ENCODE assay signal across 2 cellular contexts in the genomic region with DNA sequence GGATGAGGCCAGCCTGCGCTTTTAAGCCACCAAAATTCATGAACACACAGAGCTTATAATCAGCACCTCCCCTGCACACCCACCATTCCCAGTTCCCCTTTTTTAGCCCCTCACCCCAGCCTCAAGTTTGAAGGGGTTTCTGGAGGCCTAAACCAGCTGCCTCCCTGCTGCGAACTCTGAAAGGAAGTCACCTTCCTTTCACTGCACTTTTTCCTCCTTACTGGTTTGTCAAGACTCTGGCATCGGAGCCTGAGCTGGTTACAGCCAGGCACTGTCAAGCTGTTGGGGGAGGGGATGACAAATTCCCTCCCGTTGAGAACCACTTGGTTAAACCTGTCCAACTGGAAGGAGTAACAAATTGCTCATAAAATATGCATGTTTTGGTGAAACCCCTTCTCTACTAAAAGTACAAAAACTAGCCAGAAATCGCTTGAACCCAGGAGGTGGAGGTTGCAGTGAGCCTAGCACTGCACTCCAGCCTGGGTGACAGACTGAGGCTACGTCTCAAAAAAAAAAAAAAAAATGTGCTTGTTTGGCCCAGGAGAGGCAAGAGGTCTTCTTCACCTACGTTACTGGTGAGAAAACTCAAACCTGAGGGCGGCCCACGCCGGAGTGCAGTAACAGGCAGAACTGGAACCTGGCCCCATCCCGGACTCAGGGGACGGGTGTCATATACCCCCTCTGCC.
A peak's percentile ranks its signal among the peaks of the same experiment; 100 is the strongest.
TF ChIP-seq lines count a peak whose summit lies in the region.

No MANE protein-coding gene starts in this region.

TF ChIP-seq in WTC11, 78 proteins besides CTCF, POLR2A, EP300 and RAD21:
- TF ChIP-seq ELF4 (CRISPR knock-in tag; IDR thresholded peaks at IDR 0.05; ENCODE audit: low read depth): no peak
- TF ChIP-seq NFE2L1 (CRISPR knock-in tag; IDR thresholded peaks at IDR 0.05): 0 out of 2 replicates have a peak, but pooled peaks have one; percentile 33
- TF ChIP-seq, protein P1, sequence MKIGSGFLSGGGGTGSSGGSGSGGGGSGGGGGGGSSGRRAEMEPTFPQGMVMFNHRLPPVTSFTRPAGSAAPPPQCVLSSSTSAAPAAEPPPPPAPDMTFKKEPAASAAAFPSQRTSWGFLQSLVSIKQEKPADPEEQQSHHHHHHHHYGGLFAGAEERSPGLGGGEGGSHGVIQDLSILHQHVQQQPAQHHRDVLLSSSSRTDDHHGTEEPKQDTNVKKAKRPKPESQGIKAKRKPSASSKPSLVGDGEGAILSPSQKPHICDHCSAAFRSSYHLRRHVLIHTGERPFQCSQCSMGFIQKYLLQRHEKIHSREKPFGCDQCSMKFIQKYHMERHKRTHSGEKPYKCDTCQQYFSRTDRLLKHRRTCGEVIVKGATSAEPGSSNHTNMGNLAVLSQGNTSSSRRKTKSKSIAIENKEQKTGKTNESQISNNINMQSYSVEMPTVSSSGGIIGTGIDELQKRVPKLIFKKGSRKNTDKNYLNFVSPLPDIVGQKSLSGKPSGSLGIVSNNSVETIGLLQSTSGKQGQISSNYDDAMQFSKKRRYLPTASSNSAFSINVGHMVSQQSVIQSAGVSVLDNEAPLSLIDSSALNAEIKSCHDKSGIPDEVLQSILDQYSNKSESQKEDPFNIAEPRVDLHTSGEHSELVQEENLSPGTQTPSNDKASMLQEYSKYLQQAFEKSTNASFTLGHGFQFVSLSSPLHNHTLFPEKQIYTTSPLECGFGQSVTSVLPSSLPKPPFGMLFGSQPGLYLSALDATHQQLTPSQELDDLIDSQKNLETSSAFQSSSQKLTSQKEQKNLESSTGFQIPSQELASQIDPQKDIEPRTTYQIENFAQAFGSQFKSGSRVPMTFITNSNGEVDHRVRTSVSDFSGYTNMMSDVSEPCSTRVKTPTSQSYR (CRISPR knock-in tag; IDR thresholded peaks at IDR 0.05): peak; percentile 94
- TF ChIP-seq, protein P2, sequence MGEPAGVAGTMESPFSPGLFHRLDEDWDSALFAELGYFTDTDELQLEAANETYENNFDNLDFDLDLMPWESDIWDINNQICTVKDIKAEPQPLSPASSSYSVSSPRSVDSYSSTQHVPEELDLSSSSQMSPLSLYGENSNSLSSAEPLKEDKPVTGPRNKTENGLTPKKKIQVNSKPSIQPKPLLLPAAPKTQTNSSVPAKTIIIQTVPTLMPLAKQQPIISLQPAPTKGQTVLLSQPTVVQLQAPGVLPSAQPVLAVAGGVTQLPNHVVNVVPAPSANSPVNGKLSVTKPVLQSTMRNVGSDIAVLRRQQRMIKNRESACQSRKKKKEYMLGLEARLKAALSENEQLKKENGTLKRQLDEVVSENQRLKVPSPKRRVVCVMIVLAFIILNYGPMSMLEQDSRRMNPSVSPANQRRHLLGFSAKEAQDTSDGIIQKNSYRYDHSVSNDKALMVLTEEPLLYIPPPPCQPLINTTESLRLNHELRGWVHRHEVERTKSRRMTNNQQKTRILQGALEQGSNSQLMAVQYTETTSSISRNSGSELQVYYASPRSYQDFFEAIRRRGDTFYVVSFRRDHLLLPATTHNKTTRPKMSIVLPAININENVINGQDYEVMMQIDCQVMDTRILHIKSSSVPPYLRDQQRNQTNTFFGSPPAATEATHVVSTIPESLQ (CRISPR knock-in tag; IDR thresholded peaks at IDR 0.05): no peak
- no peak for TF ChIP-seq ZNF121 (CRISPR knock-in tag; IDR thresholded peaks at IDR 0.05)

TF ChIP-seq in HepG2, 621 proteins besides CTCF, POLR2A, EP300 and RAD21:
- TF ChIP-seq ZNF224 (CRISPR knock-in tag; IDR thresholded peaks at IDR 0.05) (0 out of 2 replicates have a peak, but pooled peaks have one; percentile 16), HDAC2 (CRISPR knock-in tag; IDR thresholded peaks at IDR 0.05) (0 out of 2 replicates have a peak, but pooled peaks have one; percentile 6), HOXA5 (CRISPR knock-in tag; IDR thresholded peaks at IDR 0.05) (0 out of 2 replicates have a peak, but pooled peaks have one; percentile 18), ZNF17 (CRISPR knock-in tag; IDR thresholded peaks at IDR 0.05) (no peak), HDAC1 (CRISPR knock-in tag; IDR thresholded peaks at IDR 0.05) (0 out of 2 replicates have a peak, but pooled peaks have one; percentile 18), MED8 (CRISPR knock-in tag; IDR thresholded peaks at IDR 0.05; ENCODE audit: insufficient replicate concordance) (peak; percentile 7), FOXM1 (CRISPR knock-in tag; IDR thresholded peaks at IDR 0.05) (no peak), ZMYM2 (CRISPR knock-in tag; IDR thresholded peaks at IDR 0.05) (peak; percentile 89; the same call in 1 of the 2 replicates), RFXAP (CRISPR knock-in tag; IDR thresholded peaks at IDR 0.05; ENCODE audit: borderline replicate concordance) (no peak), ZNF598 (CRISPR knock-in tag; IDR thresholded peaks at IDR 0.05; ENCODE audit: borderline replicate concordance) (0 out of 2 replicates have a peak, but pooled peaks have one; percentile 33), ZNF605 (CRISPR knock-in tag; IDR thresholded peaks at IDR 0.05) (0 out of 2 replicates have a peak, but pooled peaks have one; percentile 41), SOX13 (IDR thresholded peaks at IDR 0.05) (no peak), SOX13 (CRISPR knock-in tag; conservative IDR thresholded peaks at IDR 0.05 in 1 of 2, IDR thresholded peaks at IDR 0.05 in 1 of 2) (0 out of 4 replicates have a peak, but pooled peaks of 1 of the 2 experiments have one; percentile 0), HOXD1 (CRISPR knock-in tag; IDR thresholded peaks at IDR 0.05) (0 out of 2 replicates have a peak, but pooled peaks have one; percentile 5), FOXP1 (IDR thresholded peaks at IDR 0.05) (no peak), FOXP1 (CRISPR knock-in tag; IDR thresholded peaks at IDR 0.05) (no peak), ZNF350 (CRISPR knock-in tag; IDR thresholded peaks at IDR 0.05; ENCODE audit: borderline replicate concordance, low read depth) (0 out of 2 replicates have a peak, but pooled peaks have one; percentile 35)
- TF ChIP-seq, protein P3, sequence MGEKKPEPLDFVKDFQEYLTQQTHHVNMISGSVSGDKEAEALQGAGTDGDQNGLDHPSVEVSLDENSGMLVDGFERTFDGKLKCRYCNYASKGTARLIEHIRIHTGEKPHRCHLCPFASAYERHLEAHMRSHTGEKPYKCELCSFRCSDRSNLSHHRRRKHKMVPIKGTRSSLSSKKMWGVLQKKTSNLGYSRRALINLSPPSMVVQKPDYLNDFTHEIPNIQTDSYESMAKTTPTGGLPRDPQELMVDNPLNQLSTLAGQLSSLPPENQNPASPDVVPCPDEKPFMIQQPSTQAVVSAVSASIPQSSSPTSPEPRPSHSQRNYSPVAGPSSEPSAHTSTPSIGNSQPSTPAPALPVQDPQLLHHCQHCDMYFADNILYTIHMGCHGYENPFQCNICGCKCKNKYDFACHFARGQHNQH (CRISPR knock-in tag; IDR thresholded peaks at IDR 0.05): peak; percentile 31; the same call in 1 of the 2 replicates
- TF ChIP-seq, protein P1 (CRISPR knock-in tag; IDR thresholded peaks at IDR 0.05; ENCODE audit: borderline replicate concordance): peak; percentile 65
- TF ChIP-seq, protein P4, sequence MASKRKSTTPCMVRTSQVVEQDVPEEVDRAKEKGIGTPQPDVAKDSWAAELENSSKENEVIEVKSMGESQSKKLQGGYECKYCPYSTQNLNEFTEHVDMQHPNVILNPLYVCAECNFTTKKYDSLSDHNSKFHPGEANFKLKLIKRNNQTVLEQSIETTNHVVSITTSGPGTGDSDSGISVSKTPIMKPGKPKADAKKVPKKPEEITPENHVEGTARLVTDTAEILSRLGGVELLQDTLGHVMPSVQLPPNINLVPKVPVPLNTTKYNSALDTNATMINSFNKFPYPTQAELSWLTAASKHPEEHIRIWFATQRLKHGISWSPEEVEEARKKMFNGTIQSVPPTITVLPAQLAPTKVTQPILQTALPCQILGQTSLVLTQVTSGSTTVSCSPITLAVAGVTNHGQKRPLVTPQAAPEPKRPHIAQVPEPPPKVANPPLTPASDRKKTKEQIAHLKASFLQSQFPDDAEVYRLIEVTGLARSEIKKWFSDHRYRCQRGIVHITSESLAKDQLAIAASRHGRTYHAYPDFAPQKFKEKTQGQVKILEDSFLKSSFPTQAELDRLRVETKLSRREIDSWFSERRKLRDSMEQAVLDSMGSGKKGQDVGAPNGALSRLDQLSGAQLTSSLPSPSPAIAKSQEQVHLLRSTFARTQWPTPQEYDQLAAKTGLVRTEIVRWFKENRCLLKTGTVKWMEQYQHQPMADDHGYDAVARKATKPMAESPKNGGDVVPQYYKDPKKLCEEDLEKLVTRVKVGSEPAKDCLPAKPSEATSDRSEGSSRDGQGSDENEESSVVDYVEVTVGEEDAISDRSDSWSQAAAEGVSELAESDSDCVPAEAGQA (IDR thresholded peaks at IDR 0.05; ENCODE audit: low read depth): no peak
- TF ChIP-seq, protein P4 (CRISPR knock-in tag; IDR thresholded peaks at IDR 0.05; ENCODE audit: borderline replicate concordance): no peak
- TF ChIP-seq, protein P5, sequence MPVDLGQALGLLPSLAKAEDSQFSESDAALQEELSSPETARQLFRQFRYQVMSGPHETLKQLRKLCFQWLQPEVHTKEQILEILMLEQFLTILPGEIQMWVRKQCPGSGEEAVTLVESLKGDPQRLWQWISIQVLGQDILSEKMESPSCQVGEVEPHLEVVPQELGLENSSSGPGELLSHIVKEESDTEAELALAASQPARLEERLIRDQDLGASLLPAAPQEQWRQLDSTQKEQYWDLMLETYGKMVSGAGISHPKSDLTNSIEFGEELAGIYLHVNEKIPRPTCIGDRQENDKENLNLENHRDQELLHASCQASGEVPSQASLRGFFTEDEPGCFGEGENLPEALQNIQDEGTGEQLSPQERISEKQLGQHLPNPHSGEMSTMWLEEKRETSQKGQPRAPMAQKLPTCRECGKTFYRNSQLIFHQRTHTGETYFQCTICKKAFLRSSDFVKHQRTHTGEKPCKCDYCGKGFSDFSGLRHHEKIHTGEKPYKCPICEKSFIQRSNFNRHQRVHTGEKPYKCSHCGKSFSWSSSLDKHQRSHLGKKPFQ (CRISPR knock-in tag; IDR thresholded peaks at IDR 0.05; ENCODE audit: insufficient replicate concordance): peak; percentile 19
- TF ChIP-seq, protein P6, sequence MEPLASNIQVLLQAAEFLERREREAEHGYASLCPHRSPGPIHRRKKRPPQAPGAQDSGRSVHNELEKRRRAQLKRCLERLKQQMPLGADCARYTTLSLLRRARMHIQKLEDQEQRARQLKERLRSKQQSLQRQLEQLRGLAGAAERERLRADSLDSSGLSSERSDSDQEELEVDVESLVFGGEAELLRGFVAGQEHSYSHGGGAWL (CRISPR knock-in tag; IDR thresholded peaks at IDR 0.05): no peak
TF ChIP-seq in HepG2: peak in this region for 14.
